Comparison of ENCODE assay signal across 1 cellular context in genomic region chr2:75787532-75788132, GRCh38.
TF ChIP-seq lines count a peak whose summit lies in the region.

No MANE protein-coding gene starts in this region.

TF ChIP-seq in SK-N-SH treated with all-trans-retinoic acid at 6 μM for 48 hours, 23 proteins besides CTCF, POLR2A, EP300 and RAD21 (continued from another document):
- TF ChIP-seq TSHZ2 (CRISPR knock-in tag; IDR thresholded peaks at IDR 0.05) (no peak), CSDC2 (CRISPR knock-in tag; IDR thresholded peaks at IDR 0.05) (no peak)
